19 cellular contexts compared by ENCODE assay signal in genomic region chr9:2955616-2956015, GRCh38.
DNase-seq lines count a peak whose midpoint lies in the region; ATAC-seq and TF ChIP-seq lines count a peak whose summit lies in the region.
"Had no signal": no experiment of that assay in that cellular context is flagged by ENCODE, and none has a peak within 500 bp of the region (broad histone marks: within the 10 kb centered on the region; RNA-seq: fewer than 3 reads in every experiment).

No MANE protein-coding gene starts in this region.

- H4K20me1 ChIP-seq in GM23338 (replicated peaks; ENCODE audit: insufficient read depth): no peaks in the 10 kb centered on the region

- no peak; a peak in 1 of 4 replicates for TF ChIP-seq CTCF in GM23338 (conservative IDR thresholded peaks at IDR 0.05; ENCODE audit: low read depth in 2 of 2)
- peak; percentile 4 for TF ChIP-seq CTCF in epithelial cell of esophagus (IDR thresholded peaks at IDR 0.05; ENCODE audit: insufficient read depth, low read depth, low read length, missing control alignments)
- TF ChIP-seq CTCF in mesothelial cell of epicardium (IDR thresholded peaks at IDR 0.05; ENCODE audit: unreplicated experiment): no peak

- no peaks in the 10 kb centered on the region for H3K4me1 Mint-ChIP-seq in GM23338
- H3K4me1 Mint-ChIP-seq in mesothelial cell of epicardium: peaks cover 2% of the 10 kb centered on the region
- H3K4me1 Mint-ChIP-seq: CD4-positive, CD25-positive, alpha-beta regulatory T cell; IgD-negative memory B cell had no signal

- H3K27me3 ChIP-seq in GM23338 (ENCODE audit: insufficient read depth): no peaks in the 10 kb centered on the region
- H3K27me3 ChIP-seq in adipocyte (replicated peaks; ENCODE audit: control insufficient read depth, insufficient read depth, low read length): no peaks in the 10 kb centered on the region
- no peaks in the 10 kb centered on the region for H3K27me3 ChIP-seq in mesendoderm (ENCODE audit: insufficient read depth, low read length, poor library complexity)
- H3K27me3 ChIP-seq in MG63: no peaks in the 10 kb centered on the region; the same call in 1 of the 2 replicates
- no peaks in the 10 kb centered on the region for H3K27me3 ChIP-seq in neuronal stem cell (ENCODE audit: control insufficient read depth in 3 of 3, insufficient read depth in 3 of 3, low read depth in 1 of 3, low read length in 3 of 3)
- H3K27me3 ChIP-seq: BE2C had no signal

- no CpG with 5 or more reads among the region's 2 CpGs for WGBS in mesendoderm (ENCODE audit: extremely low coverage, insufficient coverage, low lambda C conversion rate)
- WGBS in neuronal stem cell (ENCODE audit: extremely low coverage in 2 of 2, insufficient read length in 2 of 2, insufficient replicate concordance in 1 of 2), 2 donors: no CpG with 5 or more reads among the region's 2 CpGs

- H3K14ac ChIP-seq in neuronal stem cell (ENCODE audit: low read length): no peak overlapping the region

- no peak overlapping the region for H2AK5ac ChIP-seq in mesendoderm (ENCODE audit: low read length)
- H2AK5ac ChIP-seq in neuronal stem cell (ENCODE audit: low read depth, low read length): no peak overlapping the region

- H3K18ac ChIP-seq in mesendoderm (ENCODE audit: low read length) (no peak overlapping the region), neuronal stem cell (ENCODE audit: low read length) (no peak overlapping the region)

- H3K4me1 ChIP-seq in GM23338 (ENCODE audit: insufficient read depth): no peaks in the 10 kb centered on the region
- no peaks in the 10 kb centered on the region for H3K4me1 ChIP-seq in adipocyte (ENCODE audit: control insufficient read depth, insufficient read depth, low read length)
- no peaks in the 10 kb centered on the region for H3K4me1 ChIP-seq in mesendoderm (ENCODE audit: control insufficient read depth, low read depth, low read length)
- H3K4me1 ChIP-seq in neuronal stem cell (ENCODE audit: control insufficient read depth in 2 of 2, insufficient read depth in 1 of 2, low read depth in 1 of 2, low read length in 2 of 2): no peaks in the 10 kb centered on the region
- H3K4me1 ChIP-seq: BE2C had no signal

- no peak overlapping the region for H2BK5ac ChIP-seq in mesendoderm (ENCODE audit: low read length)
- no peak overlapping the region for H2BK5ac ChIP-seq in neuronal stem cell (ENCODE audit: low read length)

- DNase-seq in GM23338 (ENCODE audit: low spot score) (peak; percentile 17), adipocyte (ENCODE audit: low read depth) (peak; percentile 11), epithelial cell of esophagus (ENCODE audit: low read depth) (no peak), mesendoderm (peak; percentile 7), left lobe of liver (ENCODE audit: low spot score) (no peak), MG63 (no peak), mesothelial cell of epicardium (ENCODE audit: low spot score in 2 of 2, unreplicated experiment in 2 of 2) (no peak), neuronal stem cell (ENCODE audit: low spot score) (no peak)
- DNase-seq: BE2C; CD4-positive, CD25-positive, alpha-beta regulatory T cell; COR-L47; DMS 273 treated with DMSO at 0.1 percent for 48 hours; DND-41; HCEC 1CT; Karpas-422; NCI-H1092; NCI-H2081; PC-3 had no signal

- no peaks in the 10 kb centered on the region for H3K9me3 Mint-ChIP-seq in GM23338
- H3K9me3 Mint-ChIP-seq in mesothelial cell of epicardium: no peaks in the 10 kb centered on the region
- H3K9me3 Mint-ChIP-seq: IgD-negative memory B cell had no signal

- H3K27ac Mint-ChIP-seq in GM23338 (no peak overlapping the region), mesothelial cell of epicardium (no peak overlapping the region)
- H3K27ac Mint-ChIP-seq: CD4-positive, CD25-positive, alpha-beta regulatory T cell; IgD-negative memory B cell had no signal

- no peaks in the 10 kb centered on the region for H3F3A ChIP-seq in GM23338 (replicated peaks; ENCODE audit: low read depth)

- H3K9me2 ChIP-seq in GM23338 (ENCODE audit: insufficient read depth): no peaks in the 10 kb centered on the region

- no peaks in the 10 kb centered on the region for H3K79me1 ChIP-seq in mesendoderm (ENCODE audit: low read length)
- H3K79me1 ChIP-seq in neuronal stem cell (ENCODE audit: low read depth, low read length): no peaks in the 10 kb centered on the region

- H2AFZ ChIP-seq in GM23338 (no peak overlapping the region), neuronal stem cell (ENCODE audit: low read length) (no peak overlapping the region)

- H3K9ac ChIP-seq in adipocyte (ENCODE audit: low read length): no peak overlapping the region
- no peak overlapping the region for H3K9ac ChIP-seq in mesendoderm (ENCODE audit: low read length)
- H3K9ac ChIP-seq in neuronal stem cell (ENCODE audit: low read depth, low read length, poor library complexity): no peak overlapping the region

- H3K4ac ChIP-seq in mesendoderm (ENCODE audit: low read depth, low read length) (no peak overlapping the region), neuronal stem cell (ENCODE audit: low read length) (no peak overlapping the region)

- H3K4me3 Mint-ChIP-seq in GM23338 (no peak overlapping the region), mesothelial cell of epicardium (no peak overlapping the region)
- H3K4me3 Mint-ChIP-seq: CD4-positive, CD25-positive, alpha-beta regulatory T cell; IgD-negative memory B cell had no signal

- H3K27ac ChIP-seq in GM23338 (ENCODE audit: low read depth): no peak overlapping the region
- H3K27ac ChIP-seq in mesendoderm (ENCODE audit: low read depth, low read length): no peak overlapping the region
- no peak overlapping the region for H3K27ac ChIP-seq in neuronal stem cell (replicated peaks; ENCODE audit: low read length)

- H2BK120ac ChIP-seq in mesendoderm (ENCODE audit: low read depth, low read length) (no peak overlapping the region), neuronal stem cell (ENCODE audit: low read depth, low read length) (no peak overlapping the region)

- H4K91ac ChIP-seq in neuronal stem cell (ENCODE audit: low read depth, low read length, poor library complexity): no peak overlapping the region

- H3K9me3 ChIP-seq in adipocyte (ENCODE audit: control insufficient read depth, low read length) (no peaks in the 10 kb centered on the region), MG63 (no peaks in the 10 kb centered on the region), neuronal stem cell (replicated peaks in 1 of 2; ENCODE audit: control insufficient read depth in 2 of 2, insufficient read depth in 1 of 2, low read depth in 1 of 2, low read length in 2 of 2) (no peaks in the 10 kb centered on the region)
- H3K9me3 ChIP-seq: BE2C had no signal

- no peaks in the 10 kb centered on the region for H3K36me3 ChIP-seq in GM23338 (ENCODE audit: insufficient read depth)
- H3K36me3 ChIP-seq in adipocyte (ENCODE audit: control insufficient read depth, insufficient read depth, low read length, severe bottlenecking): no peaks in the 10 kb centered on the region
- no peaks in the 10 kb centered on the region for H3K36me3 ChIP-seq in mesendoderm (ENCODE audit: control insufficient read depth, insufficient read depth, low read length)
- H3K36me3 ChIP-seq in MG63: no peaks in the 10 kb centered on the region
- H3K36me3 ChIP-seq in neuronal stem cell (replicated peaks in 1 of 2; ENCODE audit: control insufficient read depth in 2 of 2, insufficient read depth in 2 of 2, low read length in 2 of 2): no peaks in the 10 kb centered on the region
- H3K36me3 ChIP-seq: BE2C had no signal

- no peak overlapping the region for H3K56ac ChIP-seq in mesendoderm (ENCODE audit: low read length)

- H3K4me3 ChIP-seq in GM23338: no peak overlapping the region
- H3K4me3 ChIP-seq in adipocyte (ENCODE audit: low read length): no peak overlapping the region
- no peak overlapping the region for H3K4me3 ChIP-seq in epithelial cell of esophagus (ENCODE audit: low read length)
- no peak overlapping the region for H3K4me3 ChIP-seq in mesendoderm (ENCODE audit: low read length)
- H3K4me3 ChIP-seq in MG63: no peak overlapping the region
- H3K4me3 ChIP-seq in neuronal stem cell (ENCODE audit: low read length in 2 of 2): no peak overlapping the region

- H4K8ac ChIP-seq in mesendoderm (ENCODE audit: low read depth, low read length): no peak overlapping the region
- no peak overlapping the region for H4K8ac ChIP-seq in neuronal stem cell (ENCODE audit: low read depth, low read length)

- H3K23ac ChIP-seq in mesendoderm (ENCODE audit: low read length) (no peak overlapping the region), neuronal stem cell (ENCODE audit: low read depth, low read length, poor library complexity) (no peak overlapping the region)

- no peaks in the 10 kb centered on the region for H3K79me2 ChIP-seq in GM23338 (replicated peaks; ENCODE audit: insufficient read depth)
- no peaks in the 10 kb centered on the region for H3K79me2 ChIP-seq in mesendoderm (ENCODE audit: control insufficient read depth, insufficient read depth, low read length)

- H3K27me3 Mint-ChIP-seq in GM23338 (ENCODE audit: insufficient read depth, low read depth, poor library complexity) (peaks cover 1% of the 10 kb centered on the region), mesothelial cell of epicardium (ENCODE audit: low read depth) (peaks cover 20% of the 10 kb centered on the region)

- H3K36me3 Mint-ChIP-seq in GM23338 (ENCODE audit: low read depth) (no peaks in the 10 kb centered on the region), mesothelial cell of epicardium (no peaks in the 10 kb centered on the region)
- H3K36me3 Mint-ChIP-seq: CD4-positive, CD25-positive, alpha-beta regulatory T cell; IgD-negative memory B cell had no signal

- no peak for ATAC-seq in GM23338
- no peak for ATAC-seq in left lobe of liver
- ATAC-seq: PC-3 had no signal

- no peak overlapping the region for H2BK15ac ChIP-seq in mesendoderm (replicated peaks; ENCODE audit: low read depth)
- no peak overlapping the region for H2BK15ac ChIP-seq in neuronal stem cell (ENCODE audit: low read length)

- H4K5ac ChIP-seq in mesendoderm (ENCODE audit: low read length): no peak overlapping the region

- no peak overlapping the region for H2BK12ac ChIP-seq in neuronal stem cell (ENCODE audit: low read length)

- H3K4me2 ChIP-seq in GM23338 (no peak overlapping the region), mesendoderm (ENCODE audit: low read length) (no peak overlapping the region), neuronal stem cell (ENCODE audit: insufficient read depth, low read length, poor library complexity, severe bottlenecking) (no peak overlapping the region)

TF ChIP-seq in GM23338, 12 proteins besides CTCF, POLR2A, EP300 and RAD21 (continues in another document):
- TF ChIP-seq, protein P1, sequence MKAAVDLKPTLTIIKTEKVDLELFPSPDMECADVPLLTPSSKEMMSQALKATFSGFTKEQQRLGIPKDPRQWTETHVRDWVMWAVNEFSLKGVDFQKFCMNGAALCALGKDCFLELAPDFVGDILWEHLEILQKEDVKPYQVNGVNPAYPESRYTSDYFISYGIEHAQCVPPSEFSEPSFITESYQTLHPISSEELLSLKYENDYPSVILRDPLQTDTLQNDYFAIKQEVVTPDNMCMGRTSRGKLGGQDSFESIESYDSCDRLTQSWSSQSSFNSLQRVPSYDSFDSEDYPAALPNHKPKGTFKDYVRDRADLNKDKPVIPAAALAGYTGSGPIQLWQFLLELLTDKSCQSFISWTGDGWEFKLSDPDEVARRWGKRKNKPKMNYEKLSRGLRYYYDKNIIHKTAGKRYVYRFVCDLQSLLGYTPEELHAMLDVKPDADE (IDR thresholded peaks at IDR 0.05): no peak
- no peak for TF ChIP-seq NANOG (IDR thresholded peaks at IDR 0.05; ENCODE audit: borderline replicate concordance)
- no peak for TF ChIP-seq CREB1 (CRISPR knock-in tag; IDR thresholded peaks at IDR 0.05; ENCODE audit: low read depth)

Comparison
In these comparisons a context has a peak if more than half of its experiments do, and no peak if none do; other contexts are left out.
1. DNase-seq: peak in GM23338 (single experiment), adipocyte (single experiment) and mesendoderm (single experiment); none in epithelial cell of esophagus (single experiment), left lobe of liver (single experiment), MG63 (single experiment), mesothelial cell of epicardium (0 of 2) and neuronal stem cell (single experiment).